In genomic region chr1:44757420-44757819, GRCh38 we compare ENCODE assay signal across 2 cellular contexts.
A peak's percentile ranks its signal among the peaks of the same experiment; 100 is the strongest.
TF ChIP-seq lines count a peak whose summit lies in the region.

No MANE protein-coding gene starts in this region.

TF ChIP-seq in GM12891, 5 proteins besides CTCF, POLR2A, EP300 and RAD21:
- TF ChIP-seq POU2F2 (IDR thresholded peaks at IDR 0.05; ENCODE audit: low read depth, low read length) (peak; percentile 73), POLR2AphosphoS5 (IDR thresholded peaks at IDR 0.05; ENCODE audit: low read depth, low read length) (no peak), PAX5 (IDR thresholded peaks at IDR 0.05; ENCODE audit: insufficient read depth, low read length, severe bottlenecking) (no peak), TAF1 (IDR thresholded peaks at IDR 0.05; ENCODE audit: low read depth, low read length) (0 out of 2 replicates have a peak, but pooled peaks have one; percentile 18), SPI1 (IDR thresholded peaks at IDR 0.05; ENCODE audit: low read depth, low read length) (peak; percentile 60)

TF ChIP-seq in GM12878, 131 proteins besides CTCF, POLR2A, EP300 and RAD21:
- TF ChIP-seq ZNF687 (IDR thresholded peaks at IDR 0.05) (peak; percentile 87), RUNX3 (IDR thresholded peaks at IDR 0.05; ENCODE audit: low read length) (peak; percentile 55), MYB (IDR thresholded peaks at IDR 0.05; ENCODE audit: borderline replicate concordance, low read depth, low read length) (no peak), CEBPB (IDR thresholded peaks at IDR 0.05; ENCODE audit: borderline replicate concordance in 1 of 2, low read depth in 2 of 2, low read length in 2 of 2) (no peak), MAX (IDR thresholded peaks at IDR 0.05; ENCODE audit: low read depth, low read length) (0 out of 2 replicates have a peak, but pooled peaks have one; percentile 42), SPI1 (IDR thresholded peaks at IDR 0.05; ENCODE audit: borderline replicate concordance, insufficient read depth, low read depth, low read length) (peak; percentile 42), ATF2 (IDR thresholded peaks at IDR 0.05; ENCODE audit: low read length) (no peak), YY1 (IDR thresholded peaks at IDR 0.05; ENCODE audit: low read depth, low read length) (no peak), SMAD5 (IDR thresholded peaks at IDR 0.05; ENCODE audit: low read depth) (no peak), FOS (IDR thresholded peaks at IDR 0.05; ENCODE audit: borderline replicate concordance, extremely low read depth, insufficient read length) (no peak), SREBF2 (IDR thresholded peaks at IDR 0.05; ENCODE audit: low read length) (no peak), RAD51 (IDR thresholded peaks at IDR 0.05) (no peak), ZSCAN29 (IDR thresholded peaks at IDR 0.05) (no peak), FOXK2 (IDR thresholded peaks at IDR 0.05) (no peak), ETV6 (conservative IDR thresholded peaks at IDR 0.05 in 1 of 2, IDR thresholded peaks at IDR 0.05 in 1 of 2; ENCODE audit: borderline replicate concordance in 1 of 2, low read depth in 1 of 2) (no peak), BHLHE40 (IDR thresholded peaks at IDR 0.05; ENCODE audit: borderline replicate concordance in 1 of 2, low read depth in 2 of 2, low read length in 1 of 2) (peak; percentile 12 to 25; a peak in 1 of 4 replicates), IRF4 (IDR thresholded peaks at IDR 0.05; ENCODE audit: low read depth, low read length) (no peak), POU2F2 (IDR thresholded peaks at IDR 0.05; ENCODE audit: borderline replicate concordance, low read depth, low read length) (peak; percentile 78; the same call in 2 of the 3 replicates), EZH2 (IDR thresholded peaks at IDR 0.05; ENCODE audit: borderline replicate concordance, control insufficient read depth, low read depth, low read length) (no peak), IKZF2 (IDR thresholded peaks at IDR 0.05) (no peak), SUZ12 (IDR thresholded peaks at IDR 0.05; ENCODE audit: unreplicated experiment) (no peak), BCL3 (IDR thresholded peaks at IDR 0.05; ENCODE audit: borderline replicate concordance, insufficient read depth, low read depth, low read length, poor library complexity, severe bottlenecking) (no peak)
- TF ChIP-seq, protein P1, sequence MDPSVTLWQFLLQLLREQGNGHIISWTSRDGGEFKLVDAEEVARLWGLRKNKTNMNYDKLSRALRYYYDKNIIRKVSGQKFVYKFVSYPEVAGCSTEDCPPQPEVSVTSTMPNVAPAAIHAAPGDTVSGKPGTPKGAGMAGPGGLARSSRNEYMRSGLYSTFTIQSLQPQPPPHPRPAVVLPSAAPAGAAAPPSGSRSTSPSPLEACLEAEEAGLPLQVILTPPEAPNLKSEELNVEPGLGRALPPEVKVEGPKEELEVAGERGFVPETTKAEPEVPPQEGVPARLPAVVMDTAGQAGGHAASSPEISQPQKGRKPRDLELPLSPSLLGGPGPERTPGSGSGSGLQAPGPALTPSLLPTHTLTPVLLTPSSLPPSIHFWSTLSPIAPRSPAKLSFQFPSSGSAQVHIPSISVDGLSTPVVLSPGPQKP (IDR thresholded peaks at IDR 0.05; ENCODE audit: low read depth, low read length): 0 out of 2 replicates have a peak, but pooled peaks have one; percentile 31
